8 cellular contexts compared by ENCODE assay signal in genomic region chr6:82178084-82178758, GRCh38.
DNase-seq lines count a peak whose midpoint lies in the region; ATAC-seq and TF ChIP-seq lines count a peak whose summit lies in the region.

No MANE protein-coding gene starts in this region.

- no peaks in the 10 kb centered on the region for H3K9me3 Mint-ChIP-seq in H9

- no TSS peak for BruUV-seq in PC-9 (replicated peaks; lab: Mats Ljungman, UMichigan)

- H3K36me3 ChIP-seq in PC-9 (ENCODE audit: low read depth) = no peaks in the 10 kb centered on the region
- H3K36me3 ChIP-seq in fibroblast of lung (ENCODE audit: control insufficient read depth, insufficient read depth, low read length) = peaks cover 4% of the 10 kb centered on the region
- H3K36me3 ChIP-seq in skeletal muscle satellite cell (ENCODE audit: insufficient read depth, low read length) = peaks cover 42% of the 10 kb centered on the region

- H3K9me2 ChIP-seq in PC-9 (ENCODE audit: insufficient read depth) = no peaks in the 10 kb centered on the region

- H2BK15ac ChIP-seq in H9 (ENCODE audit: low read depth, low read length) = no peak overlapping the region

- no peaks in the 10 kb centered on the region for H3K27me3 Mint-ChIP-seq in H9 (ENCODE audit: low read depth)

- no peaks in the 10 kb centered on the region for H3K4me1 Mint-ChIP-seq in H9

- TF ChIP-seq CTCF in H9 (conservative IDR thresholded peaks at IDR 0.05) = peak; percentile 44; the same call in 2 of the 3 replicates
- TF ChIP-seq CTCF in PC-9 (conservative IDR thresholded peaks at IDR 0.05) = peak; percentile 48
- TF ChIP-seq CTCF in fibroblast of lung (conservative IDR thresholded peaks at IDR 0.05 in 1 of 2, IDR thresholded peaks at IDR 0.05 in 1 of 2; ENCODE audit: low read depth in 1 of 2, low read length in 2 of 2) = peak; percentile 17 to 53

- no peak overlapping the region for H4K5ac ChIP-seq in H9 (ENCODE audit: insufficient read length, low read depth, low read length)

- H2AFZ ChIP-seq in H9 (ENCODE audit: low read length) (no peak overlapping the region), PC-9 (no peak overlapping the region), fibroblast of lung (ENCODE audit: low read length) (no peak overlapping the region)

- H4K20me1 ChIP-seq in H9 (ENCODE audit: control insufficient read depth, insufficient read depth, insufficient read length) (no peaks in the 10 kb centered on the region), PC-9 (ENCODE audit: insufficient read depth) (no peaks in the 10 kb centered on the region), fibroblast of lung (ENCODE audit: control insufficient read depth, extremely low read depth, insufficient read depth, low read length) (no peaks in the 10 kb centered on the region)

- no peak overlapping the region for H3K23ac ChIP-seq in H9 (ENCODE audit: insufficient read length, low read depth, low read length)

- H3K4me1 ChIP-seq in H9 (ENCODE audit: insufficient read depth, low read length) (no peaks in the 10 kb centered on the region), PC-9 (replicated peaks; ENCODE audit: insufficient read depth) (no peaks in the 10 kb centered on the region), fibroblast of lung (ENCODE audit: control insufficient read depth, extremely low read depth, insufficient read depth, low read length) (no peaks in the 10 kb centered on the region), skeletal muscle satellite cell (ENCODE audit: control insufficient read depth, insufficient read depth, low read length) (peaks cover 18% of the 10 kb centered on the region)

- no peak overlapping the region for H3K27ac ChIP-seq in H9 (ENCODE audit: insufficient read length, low read depth, low read length)
- no peak overlapping the region for H3K27ac ChIP-seq in PC-9
- H3K27ac ChIP-seq in fibroblast of lung (ENCODE audit: insufficient read depth, low read length) = no peak overlapping the region

- H3K56ac ChIP-seq in H9 (ENCODE audit: insufficient read length, low read depth, low read length) = no peak overlapping the region

- no peak overlapping the region for H2BK12ac ChIP-seq in H9 (ENCODE audit: insufficient read length, low read depth, low read length)

- H3K27me3 ChIP-seq in H9 (ENCODE audit: insufficient read depth, low read length) = no peaks in the 10 kb centered on the region
- H3K27me3 ChIP-seq in PC-9 (ENCODE audit: insufficient read depth, low read depth) = no peaks in the 10 kb centered on the region
- no peaks in the 10 kb centered on the region for H3K27me3 ChIP-seq in fibroblast of lung (ENCODE audit: control insufficient read depth, insufficient read depth, low read length)
- H3K27me3 ChIP-seq in skeletal muscle satellite cell (ENCODE audit: control insufficient read depth, insufficient read depth, low read length) = no peaks in the 10 kb centered on the region

- H2BK120ac ChIP-seq in H9 (ENCODE audit: low read depth, low read length, poor library complexity, severe bottlenecking) = no peak overlapping the region

- no peak overlapping the region for H3K4ac ChIP-seq in H9 (ENCODE audit: low read depth, low read length)

- no peak overlapping the region for H2BK20ac ChIP-seq in H9 (ENCODE audit: low read depth, low read length, poor library complexity, severe bottlenecking)

- no peak overlapping the region for H3K4me3 Mint-ChIP-seq in H9

- H4K8ac ChIP-seq in H9 (replicated peaks; ENCODE audit: insufficient read length, low read depth, low read length) = no peak overlapping the region

- H3K18ac ChIP-seq in H9 (ENCODE audit: insufficient read length, low read depth, low read length) = no peak overlapping the region

- H2BK5ac ChIP-seq in H9 (ENCODE audit: insufficient read length, low read length) = no peak overlapping the region

- DNase-seq in H9 (no peak), PC-9 (no peak), fibroblast of lung (ENCODE audit: low read depth in 2 of 2) (peak; percentile 40 to 65), T-helper 9 cell (no peak), hypothalamus (lab: John Stamatoyannopoulos, UW) (no peak)

- no peak overlapping the region for H3K4me3 ChIP-seq in PC-9
- no peak overlapping the region for H3K4me3 ChIP-seq in fibroblast of lung (replicated peaks in 1 of 4; ENCODE audit: control extremely low read depth in 1 of 4, insufficient read depth in 1 of 4, low read depth in 3 of 4, low read length in 4 of 4)
- H3K4me3 ChIP-seq in skeletal muscle satellite cell (ENCODE audit: low read length) = no peak overlapping the region

- H3K36me3 Mint-ChIP-seq in H9 (ENCODE audit: insufficient read depth in 1 of 3, low read depth in 3 of 3) = peaks cover 7 to 37% (median 25%) of the 10 kb centered on the region in 3 experiments; a peak in 6 of 7 replicates

- no peak overlapping the region for H3K27ac Mint-ChIP-seq in H9

- WGBS in H9 (ENCODE audit: extremely low coverage, insufficient read length, low lambda C conversion rate) = no CpG with 5 or more reads among the region's 2 CpGs

- H3K23me2 ChIP-seq in H9 (ENCODE audit: insufficient read length, low read depth, low read length, poor library complexity, severe bottlenecking) = no peaks in the 10 kb centered on the region

- intact Hi-C loops in PC-9 (cut with micrococcal nuclease; ENCODE audit: unreplicated experiment) = loop anchor here (2.0 kb wide), 1 partner anchor 425 kb away; the partner anchor contains the start of gene TENT5A

- H3K9me3 ChIP-seq in H9 (ENCODE audit: control insufficient read depth, low read depth, low read length) = no peaks in the 10 kb centered on the region
- H3K9me3 ChIP-seq in PC-9 (ENCODE audit: insufficient read depth, low read depth) = no peaks in the 10 kb centered on the region
- H3K9me3 ChIP-seq in fibroblast of lung (ENCODE audit: control insufficient read depth, insufficient read depth, low read depth, low read length) = no peaks in the 10 kb centered on the region
- H3K9me3 ChIP-seq in skeletal muscle satellite cell (replicated peaks; ENCODE audit: low read length) = no peaks in the 10 kb centered on the region

- no peak overlapping the region for H2AK5ac ChIP-seq in H9 (ENCODE audit: insufficient read length, low read length)

- H3K79me2 ChIP-seq in H9 (ENCODE audit: insufficient read depth, low read length) = no peaks in the 10 kb centered on the region
- H3K79me2 ChIP-seq in PC-9 (ENCODE audit: low read depth) = no peaks in the 10 kb centered on the region
- H3K79me2 ChIP-seq in fibroblast of lung (ENCODE audit: control insufficient read depth, insufficient read depth, low read length) = no peaks in the 10 kb centered on the region

- H3K9ac ChIP-seq in H9 (ENCODE audit: extremely low read depth, insufficient read length, low read length) (no peak overlapping the region), fibroblast of lung (ENCODE audit: insufficient read depth, low read length) (no peak overlapping the region), skeletal muscle satellite cell (ENCODE audit: low read depth, low read length) (peak overlapping the region; percentile 25)

- ATAC-seq in GM21825 (IDR thresholded peaks at IDR 0.05; ENCODE audit: unreplicated experiment) (no peak), HG03139 (IDR thresholded peaks at IDR 0.05; ENCODE audit: unreplicated experiment) (no peak)

- no peak overlapping the region for H3K4me2 ChIP-seq in H9 (ENCODE audit: insufficient read depth, insufficient read length, low read length)
- H3K4me2 ChIP-seq in PC-9 = no peak overlapping the region
- H3K4me2 ChIP-seq in fibroblast of lung (ENCODE audit: extremely low read depth, insufficient read depth, low read length) = no peak overlapping the region
- H3K4me2 ChIP-seq in skeletal muscle satellite cell (ENCODE audit: low read length) = no peak overlapping the region

- H3F3A ChIP-seq in PC-9 (ENCODE audit: insufficient read depth, low read depth) = no peaks in the 10 kb centered on the region; the same call in 1 of the 2 replicates

- POLR2A ChIA-PET in PC-9 (lab: Charles Lee; ENCODE audit: unreplicated experiment) = no interaction called here

- no peak overlapping the region for H3K14ac ChIP-seq in H9 (ENCODE audit: insufficient read depth, low read length)

- H4K91ac ChIP-seq in H9 (ENCODE audit: insufficient read length, low read depth, low read length) = no peak overlapping the region

- H3K79me1 ChIP-seq in H9 (ENCODE audit: insufficient read depth, low read depth, low read length, poor library complexity, severe bottlenecking) = no peaks in the 10 kb centered on the region

- H3T11ph ChIP-seq in H9 (ENCODE audit: low read length) = no peak overlapping the region

- CTCF ChIA-PET in PC-9 (lab: Charles Lee) = interaction anchor here (0.5 kb wide), 1 partner anchor 172 kb away, joined by 5 read pairs; no protein-coding TSS in a partner anchor

Comparison
In these comparisons a context has a peak if more than half of its experiments do, and no peak if none do; other contexts are left out.
1. DNase-seq: peak in fibroblast of lung (2 of 2); none in H9 (single experiment), PC-9 (0 of 2), T-helper 9 cell (single experiment) and hypothalamus (0 of 51).
2. Peak in every context shown above with its lines, with median percentiles within 50 percentile points of each other: CTCF ChIP-seq.